1 cellular context compared by ENCODE assay signal in the genomic region with DNA sequence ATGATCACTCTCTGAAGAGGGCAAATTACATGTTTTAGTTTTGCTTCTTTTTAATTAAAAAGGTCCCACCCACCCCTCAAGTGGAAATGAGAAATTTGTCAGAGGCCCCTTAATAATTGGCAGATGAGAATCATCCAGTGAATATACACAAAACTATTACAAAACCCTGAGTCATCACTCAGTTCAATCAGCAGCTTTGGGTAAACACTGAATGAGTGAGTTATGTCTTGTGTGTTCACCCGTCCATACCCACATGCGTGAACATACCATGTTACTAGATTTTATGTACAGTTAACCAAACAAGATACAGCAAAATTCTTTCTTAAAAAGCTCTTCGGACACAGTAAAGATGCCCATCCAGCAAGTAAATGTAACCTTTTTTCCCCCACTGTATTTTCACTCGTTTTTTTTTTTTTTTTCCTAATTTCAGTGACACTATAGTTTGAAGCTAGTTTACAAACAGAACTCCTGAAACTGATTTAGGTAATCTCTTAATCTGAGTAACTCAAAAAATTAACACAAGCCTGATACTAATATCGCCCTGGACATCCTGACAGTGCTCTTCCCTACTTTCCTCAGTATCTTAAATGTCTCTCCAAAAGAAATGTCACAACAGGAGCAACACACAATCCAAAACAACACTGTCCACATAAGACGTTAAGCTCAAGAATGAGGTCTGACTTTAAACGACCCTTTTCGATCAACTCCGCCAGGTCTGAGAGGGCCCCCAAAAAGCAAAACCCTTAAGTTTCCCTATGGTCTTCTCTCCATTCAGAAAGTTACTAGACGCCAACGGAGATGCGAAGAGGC.
TF ChIP-seq lines count a peak whose summit lies in the region.

No MANE protein-coding gene starts in this region.

TF ChIP-seq in HepG2, 621 proteins besides CTCF, POLR2A, EP300 and RAD21 (continued from another document and continues in another):
- TF ChIP-seq, protein P1, sequence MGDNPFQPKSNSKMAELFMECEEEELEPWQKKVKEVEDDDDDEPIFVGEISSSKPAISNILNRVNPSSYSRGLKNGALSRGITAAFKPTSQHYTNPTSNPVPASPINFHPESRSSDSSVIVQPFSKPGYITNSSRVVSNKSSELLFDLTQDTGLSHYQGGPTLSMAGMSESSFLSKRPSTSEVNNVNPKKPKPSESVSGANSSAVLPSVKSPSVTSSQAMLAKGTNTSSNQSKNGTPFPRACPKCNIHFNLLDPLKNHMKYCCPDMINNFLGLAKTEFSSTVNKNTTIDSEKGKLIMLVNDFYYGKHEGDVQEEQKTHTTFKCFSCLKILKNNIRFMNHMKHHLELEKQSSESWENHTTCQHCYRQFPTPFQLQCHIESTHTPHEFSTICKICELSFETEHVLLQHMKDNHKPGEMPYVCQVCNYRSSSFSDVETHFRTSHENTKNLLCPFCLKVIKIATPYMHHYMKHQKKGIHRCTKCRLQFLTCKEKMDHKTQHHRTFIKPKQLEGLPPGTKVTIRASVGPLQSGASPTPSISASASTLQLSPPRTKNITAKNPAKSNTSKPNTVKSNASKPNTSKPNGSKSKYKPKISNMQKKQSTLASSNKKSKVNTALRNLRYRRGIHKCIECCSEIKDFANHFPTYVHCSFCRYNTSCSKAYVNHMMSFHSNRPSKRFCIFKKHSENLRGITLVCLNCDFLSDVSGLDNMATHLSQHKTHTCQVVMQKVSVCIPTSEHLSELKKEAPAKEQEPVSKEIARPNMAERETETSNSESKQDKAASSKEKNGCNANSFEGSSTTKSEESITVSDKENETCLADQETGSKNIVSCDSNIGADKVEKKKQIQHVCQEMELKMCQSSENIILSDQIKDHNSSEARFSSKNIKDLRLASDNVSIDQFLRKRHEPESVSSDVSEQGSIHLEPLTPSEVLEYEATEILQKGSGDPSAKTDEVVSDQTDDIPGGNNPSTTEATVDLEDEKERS (CRISPR knock-in tag; IDR thresholded peaks at IDR 0.05): no peak
- TF ChIP-seq, protein P2, sequence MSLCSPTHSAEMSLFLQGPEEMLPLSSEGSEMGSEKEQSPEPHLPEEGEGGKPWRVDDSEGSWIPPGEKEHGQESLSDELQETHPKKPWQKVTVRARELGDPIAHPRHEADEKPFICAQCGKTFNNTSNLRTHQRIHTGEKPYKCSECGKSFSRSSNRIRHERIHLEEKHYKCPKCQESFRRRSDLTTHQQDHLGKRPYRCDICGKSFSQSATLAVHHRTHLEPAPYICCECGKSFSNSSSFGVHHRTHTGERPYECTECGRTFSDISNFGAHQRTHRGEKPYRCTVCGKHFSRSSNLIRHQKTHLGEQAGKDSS (CRISPR knock-in tag; IDR thresholded peaks at IDR 0.05; ENCODE audit: borderline replicate concordance, low read depth): no peak
- TF ChIP-seq ZNF557 (CRISPR knock-in tag; IDR thresholded peaks at IDR 0.05) (no peak), ONECUT2 (CRISPR knock-in tag; IDR thresholded peaks at IDR 0.05) (no peak), ZBTB42 (CRISPR knock-in tag; IDR thresholded peaks at IDR 0.05) (no peak), ZNF660 (CRISPR knock-in tag; IDR thresholded peaks at IDR 0.05; ENCODE audit: borderline replicate concordance, low read depth) (no peak), ZNF614 (CRISPR knock-in tag; IDR thresholded peaks at IDR 0.05; ENCODE audit: borderline replicate concordance) (no peak), ZSCAN30 (CRISPR knock-in tag; IDR thresholded peaks at IDR 0.05) (0 out of 2 replicates have a peak, but pooled peaks have one; percentile 39), ZFP37 (CRISPR knock-in tag; IDR thresholded peaks at IDR 0.05; ENCODE audit: borderline replicate concordance) (no peak), WIZ (CRISPR knock-in tag; IDR thresholded peaks at IDR 0.05) (no peak), STAT5B (CRISPR knock-in tag; IDR thresholded peaks at IDR 0.05) (no peak), HDAC1 (CRISPR knock-in tag; IDR thresholded peaks at IDR 0.05) (peak; percentile 45), ZNF777 (CRISPR knock-in tag; IDR thresholded peaks at IDR 0.05) (no peak), ZNF782 (CRISPR knock-in tag; IDR thresholded peaks at IDR 0.05; ENCODE audit: borderline replicate concordance) (no peak), MIER3 (CRISPR knock-in tag; IDR thresholded peaks at IDR 0.05; ENCODE audit: borderline replicate concordance) (0 out of 2 replicates have a peak, but pooled peaks have one; percentile 9), GATA4 (IDR thresholded peaks at IDR 0.05; ENCODE audit: borderline replicate concordance, low read depth) (no peak), SMARCE1 (IDR thresholded peaks at IDR 0.05; ENCODE audit: borderline replicate concordance) (no peak), NPAS2 (CRISPR knock-in tag; IDR thresholded peaks at IDR 0.05; ENCODE audit: borderline replicate concordance) (no peak), BCL6 (CRISPR knock-in tag; IDR thresholded peaks at IDR 0.05) (no peak), JUND (CRISPR knock-in tag; IDR thresholded peaks at IDR 0.05) (peak; percentile 82; the same call in 1 of the 2 replicates)
- TF ChIP-seq, protein P3, sequence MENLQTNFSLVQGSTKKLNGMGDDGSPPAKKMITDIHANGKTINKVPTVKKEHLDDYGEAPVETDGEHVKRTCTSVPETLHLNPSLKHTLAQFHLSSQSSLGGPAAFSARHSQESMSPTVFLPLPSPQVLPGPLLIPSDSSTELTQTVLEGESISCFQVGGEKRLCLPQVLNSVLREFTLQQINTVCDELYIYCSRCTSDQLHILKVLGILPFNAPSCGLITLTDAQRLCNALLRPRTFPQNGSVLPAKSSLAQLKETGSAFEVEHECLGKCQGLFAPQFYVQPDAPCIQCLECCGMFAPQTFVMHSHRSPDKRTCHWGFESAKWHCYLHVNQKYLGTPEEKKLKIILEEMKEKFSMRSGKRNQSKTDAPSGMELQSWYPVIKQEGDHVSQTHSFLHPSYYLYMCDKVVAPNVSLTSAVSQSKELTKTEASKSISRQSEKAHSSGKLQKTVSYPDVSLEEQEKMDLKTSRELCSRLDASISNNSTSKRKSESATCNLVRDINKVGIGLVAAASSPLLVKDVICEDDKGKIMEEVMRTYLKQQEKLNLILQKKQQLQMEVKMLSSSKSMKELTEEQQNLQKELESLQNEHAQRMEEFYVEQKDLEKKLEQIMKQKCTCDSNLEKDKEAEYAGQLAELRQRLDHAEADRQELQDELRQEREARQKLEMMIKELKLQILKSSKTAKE (CRISPR knock-in tag; IDR thresholded peaks at IDR 0.05; ENCODE audit: borderline replicate concordance): no peak
- TF ChIP-seq, protein P4, sequence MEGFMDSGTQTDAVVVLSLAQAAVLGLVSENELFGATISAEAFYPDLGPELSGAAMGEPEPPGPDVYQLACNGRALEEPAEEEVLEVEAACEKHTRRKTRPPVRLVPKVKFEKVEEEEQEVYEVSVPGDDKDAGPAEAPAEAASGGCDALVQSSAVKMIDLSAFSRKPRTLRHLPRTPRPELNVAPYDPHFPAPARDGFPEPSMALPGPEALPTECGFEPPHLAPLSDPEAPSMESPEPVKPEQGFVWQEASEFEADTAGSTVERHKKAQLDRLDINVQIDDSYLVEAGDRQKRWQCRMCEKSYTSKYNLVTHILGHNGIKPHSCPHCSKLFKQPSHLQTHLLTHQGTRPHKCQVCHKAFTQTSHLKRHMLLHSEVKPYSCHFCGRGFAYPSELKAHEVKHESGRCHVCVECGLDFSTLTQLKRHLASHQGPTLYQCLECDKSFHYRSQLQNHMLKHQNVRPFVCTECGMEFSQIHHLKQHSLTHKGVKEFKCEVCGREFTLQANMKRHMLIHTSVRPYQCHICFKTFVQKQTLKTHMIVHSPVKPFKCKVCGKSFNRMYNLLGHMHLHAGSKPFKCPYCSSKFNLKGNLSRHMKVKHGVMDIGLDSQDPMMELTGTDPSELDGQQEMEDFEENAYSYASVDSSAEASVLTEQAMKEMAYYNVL (CRISPR knock-in tag; IDR thresholded peaks at IDR 0.05; ENCODE audit: borderline replicate concordance): no peak
- TF ChIP-seq, protein P5, sequence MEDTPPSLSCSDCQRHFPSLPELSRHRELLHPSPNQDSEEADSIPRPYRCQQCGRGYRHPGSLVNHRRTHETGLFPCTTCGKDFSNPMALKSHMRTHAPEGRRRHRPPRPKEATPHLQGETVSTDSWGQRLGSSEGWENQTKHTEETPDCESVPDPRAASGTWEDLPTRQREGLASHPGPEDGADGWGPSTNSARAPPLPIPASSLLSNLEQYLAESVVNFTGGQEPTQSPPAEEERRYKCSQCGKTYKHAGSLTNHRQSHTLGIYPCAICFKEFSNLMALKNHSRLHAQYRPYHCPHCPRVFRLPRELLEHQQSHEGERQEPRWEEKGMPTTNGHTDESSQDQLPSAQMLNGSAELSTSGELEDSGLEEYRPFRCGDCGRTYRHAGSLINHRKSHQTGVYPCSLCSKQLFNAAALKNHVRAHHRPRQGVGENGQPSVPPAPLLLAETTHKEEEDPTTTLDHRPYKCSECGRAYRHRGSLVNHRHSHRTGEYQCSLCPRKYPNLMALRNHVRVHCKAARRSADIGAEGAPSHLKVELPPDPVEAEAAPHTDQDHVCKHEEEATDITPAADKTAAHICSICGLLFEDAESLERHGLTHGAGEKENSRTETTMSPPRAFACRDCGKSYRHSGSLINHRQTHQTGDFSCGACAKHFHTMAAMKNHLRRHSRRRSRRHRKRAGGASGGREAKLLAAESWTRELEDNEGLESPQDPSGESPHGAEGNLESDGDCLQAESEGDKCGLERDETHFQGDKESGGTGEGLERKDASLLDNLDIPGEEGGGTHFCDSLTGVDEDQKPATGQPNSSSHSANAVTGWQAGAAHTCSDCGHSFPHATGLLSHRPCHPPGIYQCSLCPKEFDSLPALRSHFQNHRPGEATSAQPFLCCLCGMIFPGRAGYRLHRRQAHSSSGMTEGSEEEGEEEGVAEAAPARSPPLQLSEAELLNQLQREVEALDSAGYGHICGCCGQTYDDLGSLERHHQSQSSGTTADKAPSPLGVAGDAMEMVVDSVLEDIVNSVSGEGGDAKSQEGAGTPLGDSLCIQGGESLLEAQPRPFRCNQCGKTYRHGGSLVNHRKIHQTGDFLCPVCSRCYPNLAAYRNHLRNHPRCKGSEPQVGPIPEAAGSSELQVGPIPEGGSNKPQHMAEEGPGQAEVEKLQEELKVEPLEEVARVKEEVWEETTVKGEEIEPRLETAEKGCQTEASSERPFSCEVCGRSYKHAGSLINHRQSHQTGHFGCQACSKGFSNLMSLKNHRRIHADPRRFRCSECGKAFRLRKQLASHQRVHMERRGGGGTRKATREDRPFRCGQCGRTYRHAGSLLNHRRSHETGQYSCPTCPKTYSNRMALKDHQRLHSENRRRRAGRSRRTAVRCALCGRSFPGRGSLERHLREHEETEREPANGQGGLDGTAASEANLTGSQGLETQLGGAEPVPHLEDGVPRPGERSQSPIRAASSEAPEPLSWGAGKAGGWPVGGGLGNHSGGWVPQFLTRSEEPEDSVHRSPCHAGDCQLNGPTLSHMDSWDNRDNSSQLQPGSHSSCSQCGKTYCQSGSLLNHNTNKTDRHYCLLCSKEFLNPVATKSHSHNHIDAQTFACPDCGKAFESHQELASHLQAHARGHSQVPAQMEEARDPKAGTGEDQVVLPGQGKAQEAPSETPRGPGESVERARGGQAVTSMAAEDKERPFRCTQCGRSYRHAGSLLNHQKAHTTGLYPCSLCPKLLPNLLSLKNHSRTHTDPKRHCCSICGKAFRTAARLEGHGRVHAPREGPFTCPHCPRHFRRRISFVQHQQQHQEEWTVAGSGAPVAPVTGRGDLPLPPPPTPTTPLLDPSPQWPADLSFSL (CRISPR knock-in tag; IDR thresholded peaks at IDR 0.05): no peak
- TF ChIP-seq, protein P6, sequence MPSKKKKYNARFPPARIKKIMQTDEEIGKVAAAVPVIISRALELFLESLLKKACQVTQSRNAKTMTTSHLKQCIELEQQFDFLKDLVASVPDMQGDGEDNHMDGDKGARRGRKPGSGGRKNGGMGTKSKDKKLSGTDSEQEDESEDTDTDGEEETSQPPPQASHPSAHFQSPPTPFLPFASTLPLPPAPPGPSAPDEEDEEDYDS (CRISPR knock-in tag; IDR thresholded peaks at IDR 0.05): no peak
- TF ChIP-seq, protein P7, sequence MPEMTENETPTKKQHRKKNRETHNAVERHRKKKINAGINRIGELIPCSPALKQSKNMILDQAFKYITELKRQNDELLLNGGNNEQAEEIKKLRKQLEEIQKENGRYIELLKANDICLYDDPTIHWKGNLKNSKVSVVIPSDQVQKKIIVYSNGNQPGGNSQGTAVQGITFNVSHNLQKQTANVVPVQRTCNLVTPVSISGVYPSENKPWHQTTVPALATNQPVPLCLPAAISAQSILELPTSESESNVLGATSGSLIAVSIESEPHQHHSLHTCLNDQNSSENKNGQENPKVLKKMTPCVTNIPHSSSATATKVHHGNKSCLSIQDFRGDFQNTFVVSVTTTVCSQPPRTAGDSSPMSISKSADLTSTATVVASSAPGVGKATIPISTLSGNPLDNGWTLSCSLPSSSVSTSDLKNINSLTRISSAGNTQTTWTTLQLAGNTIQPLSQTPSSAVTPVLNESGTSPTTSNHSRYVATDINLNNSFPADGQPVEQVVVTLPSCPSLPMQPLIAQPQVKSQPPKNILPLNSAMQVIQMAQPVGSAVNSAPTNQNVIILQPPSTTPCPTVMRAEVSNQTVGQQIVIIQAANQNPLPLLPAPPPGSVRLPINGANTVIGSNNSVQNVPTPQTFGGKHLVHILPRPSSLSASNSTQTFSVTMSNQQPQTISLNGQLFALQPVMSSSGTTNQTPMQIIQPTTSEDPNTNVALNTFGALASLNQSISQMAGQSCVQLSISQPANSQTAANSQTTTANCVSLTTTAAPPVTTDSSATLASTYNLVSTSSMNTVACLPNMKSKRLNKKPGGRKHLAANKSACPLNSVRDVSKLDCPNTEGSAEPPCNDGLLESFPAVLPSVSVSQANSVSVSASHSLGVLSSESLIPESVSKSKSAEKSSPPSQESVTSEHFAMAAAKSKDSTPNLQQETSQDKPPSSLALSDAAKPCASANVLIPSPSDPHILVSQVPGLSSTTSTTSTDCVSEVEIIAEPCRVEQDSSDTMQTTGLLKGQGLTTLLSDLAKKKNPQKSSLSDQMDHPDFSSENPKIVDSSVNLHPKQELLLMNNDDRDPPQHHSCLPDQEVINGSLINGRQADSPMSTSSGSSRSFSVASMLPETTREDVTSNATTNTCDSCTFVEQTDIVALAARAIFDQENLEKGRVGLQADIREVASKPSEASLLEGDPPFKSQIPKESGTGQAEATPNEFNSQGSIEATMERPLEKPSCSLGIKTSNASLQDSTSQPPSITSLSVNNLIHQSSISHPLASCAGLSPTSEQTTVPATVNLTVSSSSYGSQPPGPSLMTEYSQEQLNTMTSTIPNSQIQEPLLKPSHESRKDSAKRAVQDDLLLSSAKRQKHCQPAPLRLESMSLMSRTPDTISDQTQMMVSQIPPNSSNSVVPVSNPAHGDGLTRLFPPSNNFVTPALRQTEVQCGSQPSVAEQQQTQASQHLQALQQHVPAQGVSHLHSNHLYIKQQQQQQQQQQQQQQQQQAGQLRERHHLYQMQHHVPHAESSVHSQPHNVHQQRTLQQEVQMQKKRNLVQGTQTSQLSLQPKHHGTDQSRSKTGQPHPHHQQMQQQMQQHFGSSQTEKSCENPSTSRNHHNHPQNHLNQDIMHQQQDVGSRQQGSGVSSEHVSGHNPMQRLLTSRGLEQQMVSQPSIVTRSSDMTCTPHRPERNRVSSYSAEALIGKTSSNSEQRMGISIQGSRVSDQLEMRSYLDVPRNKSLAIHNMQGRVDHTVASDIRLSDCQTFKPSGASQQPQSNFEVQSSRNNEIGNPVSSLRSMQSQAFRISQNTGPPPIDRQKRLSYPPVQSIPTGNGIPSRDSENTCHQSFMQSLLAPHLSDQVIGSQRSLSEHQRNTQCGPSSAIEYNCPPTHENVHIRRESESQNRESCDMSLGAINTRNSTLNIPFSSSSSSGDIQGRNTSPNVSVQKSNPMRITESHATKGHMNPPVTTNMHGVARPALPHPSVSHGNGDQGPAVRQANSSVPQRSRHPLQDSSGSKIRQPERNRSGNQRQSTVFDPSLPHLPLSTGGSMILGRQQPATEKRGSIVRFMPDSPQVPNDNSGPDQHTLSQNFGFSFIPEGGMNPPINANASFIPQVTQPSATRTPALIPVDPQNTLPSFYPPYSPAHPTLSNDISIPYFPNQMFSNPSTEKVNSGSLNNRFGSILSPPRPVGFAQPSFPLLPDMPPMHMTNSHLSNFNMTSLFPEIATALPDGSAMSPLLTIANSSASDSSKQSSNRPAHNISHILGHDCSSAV (CRISPR knock-in tag; IDR thresholded peaks at IDR 0.05; ENCODE audit: borderline replicate concordance): no peak
